Comparison of ENCODE assay signal across 1 cellular context in the genomic region with DNA sequence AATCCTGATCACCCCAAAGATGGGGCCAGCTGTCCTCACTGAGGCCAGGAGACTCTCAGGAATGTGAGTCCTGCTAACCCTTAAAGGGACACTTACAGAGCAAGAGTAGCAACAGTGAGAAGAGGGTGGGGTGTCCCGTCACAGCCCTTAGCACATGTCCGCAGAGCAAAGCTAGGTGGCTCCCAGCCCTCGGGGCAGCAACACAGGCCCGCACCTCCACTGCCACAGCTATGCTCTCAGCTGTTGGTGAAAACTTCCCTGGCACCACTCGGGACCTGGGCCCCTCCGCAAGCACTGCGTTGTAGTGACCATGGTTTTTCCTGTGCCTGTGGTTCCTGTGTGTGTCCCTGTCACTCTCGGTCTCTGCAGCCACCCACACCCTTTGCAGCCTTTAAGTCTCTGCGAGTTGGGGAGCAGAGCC.
TF ChIP-seq lines count a peak whose summit lies in the region.

No MANE protein-coding gene starts in this region.

TF ChIP-seq in A549, 52 proteins besides CTCF, POLR2A, EP300 and RAD21 (continued from another document):
- TF ChIP-seq, protein P1, sequence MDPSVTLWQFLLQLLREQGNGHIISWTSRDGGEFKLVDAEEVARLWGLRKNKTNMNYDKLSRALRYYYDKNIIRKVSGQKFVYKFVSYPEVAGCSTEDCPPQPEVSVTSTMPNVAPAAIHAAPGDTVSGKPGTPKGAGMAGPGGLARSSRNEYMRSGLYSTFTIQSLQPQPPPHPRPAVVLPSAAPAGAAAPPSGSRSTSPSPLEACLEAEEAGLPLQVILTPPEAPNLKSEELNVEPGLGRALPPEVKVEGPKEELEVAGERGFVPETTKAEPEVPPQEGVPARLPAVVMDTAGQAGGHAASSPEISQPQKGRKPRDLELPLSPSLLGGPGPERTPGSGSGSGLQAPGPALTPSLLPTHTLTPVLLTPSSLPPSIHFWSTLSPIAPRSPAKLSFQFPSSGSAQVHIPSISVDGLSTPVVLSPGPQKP (IDR thresholded peaks at IDR 0.05; ENCODE audit: low read depth, low read length), result no peak
- TF ChIP-seq CHD2 (IDR thresholded peaks at IDR 0.05; ENCODE audit: low read length, partially characterized antibody) (no peak), SREBF2 (IDR thresholded peaks at IDR 0.05) (no peak), ZSCAN20 (CRISPR knock-in tag; IDR thresholded peaks at IDR 0.05) (no peak)
- TF ChIP-seq, protein P2, sequence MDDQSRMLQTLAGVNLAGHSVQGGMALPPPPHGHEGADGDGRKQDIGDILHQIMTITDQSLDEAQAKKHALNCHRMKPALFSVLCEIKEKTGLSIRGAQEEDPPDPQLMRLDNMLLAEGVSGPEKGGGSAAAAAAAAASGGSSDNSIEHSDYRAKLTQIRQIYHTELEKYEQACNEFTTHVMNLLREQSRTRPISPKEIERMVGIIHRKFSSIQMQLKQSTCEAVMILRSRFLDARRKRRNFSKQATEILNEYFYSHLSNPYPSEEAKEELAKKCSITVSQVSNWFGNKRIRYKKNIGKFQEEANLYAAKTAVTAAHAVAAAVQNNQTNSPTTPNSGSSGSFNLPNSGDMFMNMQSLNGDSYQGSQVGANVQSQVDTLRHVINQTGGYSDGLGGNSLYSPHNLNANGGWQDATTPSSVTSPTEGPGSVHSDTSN (IDR thresholded peaks at IDR 0.05), result no peak
